Comparison of ENCODE assay signal across 20 cellular contexts in genomic region chr1:179781962-179782361, GRCh38. TPM values are rescaled to one million over a fixed set of nuclear protein-coding genes. Genes with fewer than 3 reads are reported as not detected.
DNase-seq lines count a peak whose midpoint lies in the region; ATAC-seq, FAIRE-seq and TF ChIP-seq lines count a peak whose summit lies in the region.
"Had no signal": no experiment of that assay in that cellular context is flagged by ENCODE, and none has a peak within 500 bp of the region (broad histone marks: within the 10 kb centered on the region; RNA-seq: fewer than 3 reads in every experiment).

No MANE protein-coding gene starts in this region.

- ATAC-seq in right lobe of liver = peak in 3 of 4 donors; percentile 18 to 55 (median 52)
- ATAC-seq in upper lobe of left lung (ENCODE audit: low FRiP score in 2 of 2) = peak in 1 of 2 donors; percentile 44
- no peak for ATAC-seq in HG02678 (IDR thresholded peaks at IDR 0.05; ENCODE audit: unreplicated experiment)
- ATAC-seq in pancreas = no peak
- ATAC-seq: GM12878, HCT116 had no signal

- H3K4me1 ChIP-seq in right lobe of liver (no peaks in the 10 kb centered on the region), upper lobe of left lung (no peaks in the 10 kb centered on the region), pancreas (peaks cover 0 to 4% (median 0%) of the 10 kb centered on the region in 3 donors)
- H3K4me1 ChIP-seq: psoas muscle had no signal

- no peaks in the 10 kb centered on the region for H3K9me3 Mint-ChIP-seq in mesothelial cell of epicardium

- no peak for FAIRE-seq in pancreas (lab: Jason Lieb, UNC)
- FAIRE-seq: colon, endothelial cell of umbilical vein, GM12878 had no signal

- no peak overlapping the region for H3K4me3 ChIP-seq in fibroblast of mammary gland (ENCODE audit: control insufficient read depth, low read depth, low read length)
- no peak overlapping the region for H3K4me3 ChIP-seq in right lobe of liver
- no peak overlapping the region for H3K4me3 ChIP-seq in upper lobe of left lung
- H3K4me3 ChIP-seq in pancreas = no peak overlapping the region
- H3K4me3 ChIP-seq: GM12878, MG63, psoas muscle had no signal

- H3K27me3 ChIP-seq in right lobe of liver (no peaks in the 10 kb centered on the region), upper lobe of left lung (no peaks in the 10 kb centered on the region), pancreas (no peaks in the 10 kb centered on the region)

- H3K4me1 Mint-ChIP-seq in mesothelial cell of epicardium = peaks cover 33% of the 10 kb centered on the region

- TF ChIP-seq CTCF in fibroblast of mammary gland (conservative IDR thresholded peaks at IDR 0.05; ENCODE audit: control insufficient read depth, insufficient read depth, low read depth, low read length) (no peak), right lobe of liver (IDR thresholded peaks at IDR 0.05) (no peak), upper lobe of left lung (IDR thresholded peaks at IDR 0.05) (no peak), mesothelial cell of epicardium (IDR thresholded peaks at IDR 0.05; ENCODE audit: unreplicated experiment) (no peak), pancreas (IDR thresholded peaks at IDR 0.05) (no peak)

- H3K4me3 Mint-ChIP-seq in mesothelial cell of epicardium = no peak overlapping the region

- no peak for TF ChIP-seq EP300 in upper lobe of left lung (IDR thresholded peaks at IDR 0.05)

- intact Hi-C loops in right lobe of liver (cut with DNase I) (no loop called here), pancreas (cut with DNase I) (no loop called here)

- H3K36me3 ChIP-seq in right lobe of liver (no peaks in the 10 kb centered on the region), upper lobe of left lung (no peaks in the 10 kb centered on the region), pancreas (no peaks in the 10 kb centered on the region)
- H3K36me3 ChIP-seq: MG63, WERI-Rb-1 had no signal

- DNase-seq in LHCN-M2 (ENCODE audit: low read depth) (peak; percentile 10), fibroblast of mammary gland (ENCODE audit: low read depth) (peak; percentile 37), right lobe of liver (peak in 1 of 3 donors; percentile 58), upper lobe of left lung (peak; percentile 22 to 25), mesothelial cell of epicardium (ENCODE audit: low spot score in 2 of 2, unreplicated experiment in 2 of 2) (no peak), pancreas (no peak), RKO (ENCODE audit: low spot score) (no peak)
- DNase-seq: activated gamma-delta T cell, EL, MG63, NCI-H187 treated with DMSO at 0.1 percent for 48 hours, NCI-H526, OCI-M1, WERI-Rb-1 had no signal

- 77% methylated on average over 4 of the region's 10 CpGs for WGBS in right lobe of liver (ENCODE audit: insufficient coverage, low coverage, low lambda C conversion rate, missing lambda C conversion rate)
- 73 to 82% methylated on average over 10 of the region's 10 CpGs for WGBS in upper lobe of left lung, 2 donors
- WGBS in pancreas, 2 donors = 87 to 89% methylated on average over 10 of the region's 10 CpGs

- no peak overlapping the region for H3K27ac ChIP-seq in right lobe of liver
- no peak overlapping the region for H3K27ac ChIP-seq in upper lobe of left lung
- H3K27ac ChIP-seq in pancreas = no peak overlapping the region
- H3K27ac ChIP-seq: psoas muscle, WERI-Rb-1 had no signal

- TF ChIP-seq POLR2A in right lobe of liver (IDR thresholded peaks at IDR 0.05) (no peak), upper lobe of left lung (IDR thresholded peaks at IDR 0.05) (no peak)

- no peaks in the 10 kb centered on the region for H3K36me3 Mint-ChIP-seq in mesothelial cell of epicardium

- H3K27ac Mint-ChIP-seq in mesothelial cell of epicardium = no peak overlapping the region

- no peaks in the 10 kb centered on the region for H3K9me3 ChIP-seq in right lobe of liver
- H3K9me3 ChIP-seq in upper lobe of left lung = no peaks in the 10 kb centered on the region
- no peaks in the 10 kb centered on the region for H3K9me3 ChIP-seq in pancreas
- H3K9me3 ChIP-seq: MG63, psoas muscle had no signal

- H3K27me3 Mint-ChIP-seq in mesothelial cell of epicardium (ENCODE audit: low read depth) = peaks cover 5% of the 10 kb centered on the region

RNA-seq across cellular contexts. Expression of gene FAM163A, which starts 38.9 kb away (rescaled TPM):
- not detected in 2 replicates for total RNA-seq in LHCN-M2 (2014; rRNA removed)
- polyA plus RNA-seq in LHCN-M2 (2012) = not detected
- total RNA-seq in right lobe of liver = under 1 TPM in 3 of 6 experiments, not detected in 3; 0.07 to 0.12 (median 0.12) TPM
- under 1 TPM in 1 of 6 donors, not detected in 5; 0.10 TPM for total RNA-seq in upper lobe of left lung
- 10.1 to 10.2 TPM (median 10.1 TPM) in 3 replicates for total RNA-seq in mesothelial cell of epicardium
- total RNA-seq in pancreas = under 1 TPM in 3 of 6 donors, not detected in 3; 0.06 to 0.18 (median 0.12) TPM
- under 1 TPM; 0.15 to 0.28 TPM for polyA plus RNA-seq in pancreas
- total RNA-seq: endothelial cell of umbilical vein, GM12878 had no signal
- polyA plus RNA-seq: endothelial cell of umbilical vein, GM12878 had no signal

Comparison
In these comparisons a context has a peak if more than half of its experiments do, and no peak if none do; other contexts are left out.
1. DNase-seq: peak in LHCN-M2 (single experiment), fibroblast of mammary gland (single experiment) and upper lobe of left lung (2 of 2); none in mesothelial cell of epicardium (0 of 2), pancreas (0 of 6) and RKO (single experiment).
2. ATAC-seq: peak in right lobe of liver (3 of 4); none in HG02678 (single experiment) and pancreas (0 of 4).